In genomic region chr20:58661298-58662141, GRCh38 we compare ENCODE assay signal across 12 cellular contexts. TPM values are rescaled to one million over a fixed set of nuclear protein-coding genes. Genes with fewer than 3 reads are reported as not detected.
DNase-seq lines count a peak whose midpoint lies in the region; ATAC-seq, FAIRE-seq and TF ChIP-seq lines count a peak whose summit lies in the region.
"Had no signal": no experiment of that assay in that cellular context is flagged by ENCODE, and none has a peak within 500 bp of the region (broad histone marks: within the 10 kb centered on the region; RNA-seq: fewer than 3 reads in every experiment).

No MANE protein-coding gene starts in this region.

- H2AFZ ChIP-seq in OCI-LY1 (ENCODE audit: low read length), result no peak overlapping the region

- no peak overlapping the region for H3K9ac ChIP-seq in OCI-LY1 (ENCODE audit: low read length)

- peak overlapping the region; percentile 47 for H3K27ac ChIP-seq in OCI-LY1 (ENCODE audit: low read depth, low read length, poor library complexity, severe bottlenecking)
- H3K27ac ChIP-seq: vagina had no signal

- POLR2A ChIA-PET in activated CD8-positive, alpha-beta T cell treated with anti-CD3 and anti-CD28 coated beads, Interleukin-2, amount 10 ng/mL, durations not matched to agents 7 days and 5 days (lab: Charles Lee), result interaction anchor here (0.6 to 7.4 kb wide), 2 partner anchors 12 to 336 kb away, joined by 3 to 100 read pairs; partner anchors contain the start of gene STX16

- DNase-seq in activated CD8-positive, alpha-beta T cell treated with anti-CD3 and anti-CD28 coated beads, Interleukin-2, amount 10 ng/mL, durations not matched to agents 7 days and 5 days, result peak; percentile 57
- DNase-seq in effector CD8-positive, alpha-beta T cell (lab: John Stamatoyannopoulos, UW), result peak; percentile 31
- DNase-seq in stimulated activated CD4-positive, alpha-beta T cell treated with anti-CD3 and anti-CD28 coated beads, Interleukin-15, amount 100 ng/mL, for 1 hour (ENCODE audit: low read depth in 1 of 2, low spot score in 1 of 2), result peak; percentile 8 to 26
- no peak for DNase-seq in NCI-H2029 treated with DMSO at 0.1 percent for 48 hours (lab: John Stamatoyannopoulos, UW)
- DNase-seq in NCI-H187 treated with DMSO at 0.1 percent for 48 hours (lab: John Stamatoyannopoulos, UW), result no peak
- DNase-seq in frontal cortex (ENCODE audit: low spot score in 2 of 2), result no peak
- DNase-seq: HFFc6, NCI-H2227 treated with DMSO at 0.1 percent for 48 hours had no signal

- peak; percentile 66 for ATAC-seq in activated CD8-positive, alpha-beta T cell treated with anti-CD3 and anti-CD28 coated beads, Interleukin-2, amount 10 ng/mL, durations not matched to agents 7 days and 5 days
- no peak for ATAC-seq in HG02623 (IDR thresholded peaks at IDR 0.05; ENCODE audit: unreplicated experiment)
- ATAC-seq: gastroesophageal sphincter had no signal

- peaks cover 52% of the 10 kb centered on the region for H3K4me1 ChIP-seq in OCI-LY1 (ENCODE audit: insufficient read depth, low read length, severe bottlenecking)

- H4K20me1 ChIP-seq in OCI-LY1 (ENCODE audit: insufficient read depth, low read length), result no peaks in the 10 kb centered on the region

- no peaks in the 10 kb centered on the region for H3K27me3 Mint-ChIP-seq in activated CD8-positive, alpha-beta T cell treated with anti-CD3 and anti-CD28 coated beads, Interleukin-2, amount 10 ng/mL, durations not matched to agents 7 days and 5 days (ENCODE audit: low read depth)

- H3F3A ChIP-seq in OCI-LY1 (ENCODE audit: insufficient read depth, low read length), result no peaks in the 10 kb centered on the region

- H3K36me3 Mint-ChIP-seq in activated CD8-positive, alpha-beta T cell treated with anti-CD3 and anti-CD28 coated beads, Interleukin-2, amount 10 ng/mL, durations not matched to agents 7 days and 5 days (ENCODE audit: low read depth), result peaks cover 63% of the 10 kb centered on the region

- peaks cover 78% of the 10 kb centered on the region for H3K4me1 Mint-ChIP-seq in activated CD8-positive, alpha-beta T cell treated with anti-CD3 and anti-CD28 coated beads, Interleukin-2, amount 10 ng/mL, durations not matched to agents 7 days and 5 days (ENCODE audit: low read depth)

- no peak for TF ChIP-seq CTCF in OCI-LY1 (IDR thresholded peaks at IDR 0.05; ENCODE audit: low read length)

- no peak overlapping the region for H3K4me3 ChIP-seq in OCI-LY1 (ENCODE audit: low read depth, low read length, poor library complexity, severe bottlenecking)
- H3K4me3 ChIP-seq: gastroesophageal sphincter, vagina had no signal

- H3K36me3 ChIP-seq in OCI-LY1 (ENCODE audit: insufficient read depth, low read length), result peaks cover 18% of the 10 kb centered on the region; the same call in 1 of the 2 replicates

- H3K79me2 ChIP-seq in OCI-LY1 (ENCODE audit: insufficient read depth, low read length), result peaks cover 79% of the 10 kb centered on the region

- H3K4me2 ChIP-seq in OCI-LY1 (ENCODE audit: low read length), result peak overlapping the region; percentile 23; the same call in 1 of the 2 replicates

- FAIRE-seq in frontal cortex (lab: Jason Lieb, UNC), result no peak

- CTCF ChIA-PET in activated CD8-positive, alpha-beta T cell treated with anti-CD3 and anti-CD28 coated beads, Interleukin-2, amount 10 ng/mL, durations not matched to agents 7 days and 5 days (lab: Charles Lee), result interaction anchor here (1.1 to 4.3 kb wide), 2 partner anchors 11 to 14 kb away, joined by 3 to 60 read pairs; partner anchors contain the start of gene STX16

- peak overlapping the region; percentile 67 for H3K4me3 Mint-ChIP-seq in activated CD8-positive, alpha-beta T cell treated with anti-CD3 and anti-CD28 coated beads, Interleukin-2, amount 10 ng/mL, durations not matched to agents 7 days and 5 days
- H3K4me3 Mint-ChIP-seq: HFFc6 had no signal

- H3K9me3 Mint-ChIP-seq in activated CD8-positive, alpha-beta T cell treated with anti-CD3 and anti-CD28 coated beads, Interleukin-2, amount 10 ng/mL, durations not matched to agents 7 days and 5 days (ENCODE audit: insufficient read depth), result no peaks in the 10 kb centered on the region
- H3K9me3 Mint-ChIP-seq: HFFc6 had no signal

- H3K9me2 ChIP-seq in OCI-LY1 (ENCODE audit: low read depth, low read length), result no peaks in the 10 kb centered on the region

- H3K27ac Mint-ChIP-seq in activated CD8-positive, alpha-beta T cell treated with anti-CD3 and anti-CD28 coated beads, Interleukin-2, amount 10 ng/mL, durations not matched to agents 7 days and 5 days, result peak overlapping the region; percentile 97
- H3K27ac Mint-ChIP-seq: HFFc6 had no signal

- H3K27me3 ChIP-seq in OCI-LY1 (ENCODE audit: insufficient read depth, low read length), result no peaks in the 10 kb centered on the region
- H3K27me3 ChIP-seq: gastroesophageal sphincter, vagina had no signal

- no peaks in the 10 kb centered on the region for H3K9me3 ChIP-seq in OCI-LY1 (ENCODE audit: low read length)
- H3K9me3 ChIP-seq: gastroesophageal sphincter, vagina had no signal

RNA-seq across cellular contexts. Expression of gene STX16, which starts 10.4 kb away (rescaled TPM):
- total RNA-seq in activated CD8-positive, alpha-beta T cell treated with anti-CD3 and anti-CD28 coated beads, Interleukin-2, amount 10 ng/mL, durations not matched to agents 7 days and 5 days, result 100 to 1,000 TPM; 128 to 136 TPM
- total RNA-seq in frontal cortex, result 31.4 TPM

RNA-seq across cellular contexts. Expression of gene NPEPL1, which starts 31.1 kb away (rescaled TPM):
- 10 to 100 TPM; 22.9 to 26.8 TPM for total RNA-seq in activated CD8-positive, alpha-beta T cell treated with anti-CD3 and anti-CD28 coated beads, Interleukin-2, amount 10 ng/mL, durations not matched to agents 7 days and 5 days
- 10.2 TPM for total RNA-seq in frontal cortex

Comparison
In these comparisons a context has a peak if more than half of its experiments do, and no peak if none do; other contexts are left out.
1. DNase-seq: peak in activated CD8-positive, alpha-beta T cell treated with anti-CD3 and anti-CD28 coated beads, Interleukin-2, amount 10 ng/mL, durations not matched to agents 7 days and 5 days (single experiment), effector CD8-positive, alpha-beta T cell (single experiment) and stimulated activated CD4-positive, alpha-beta T cell treated with anti-CD3 and anti-CD28 coated beads, Interleukin-15, amount 100 ng/mL, for 1 hour (2 of 2); none in NCI-H2029 treated with DMSO at 0.1 percent for 48 hours (single experiment), NCI-H187 treated with DMSO at 0.1 percent for 48 hours (single experiment) and frontal cortex (0 of 2).